Comparison of ENCODE assay signal across 11 cellular contexts in the genomic region with DNA sequence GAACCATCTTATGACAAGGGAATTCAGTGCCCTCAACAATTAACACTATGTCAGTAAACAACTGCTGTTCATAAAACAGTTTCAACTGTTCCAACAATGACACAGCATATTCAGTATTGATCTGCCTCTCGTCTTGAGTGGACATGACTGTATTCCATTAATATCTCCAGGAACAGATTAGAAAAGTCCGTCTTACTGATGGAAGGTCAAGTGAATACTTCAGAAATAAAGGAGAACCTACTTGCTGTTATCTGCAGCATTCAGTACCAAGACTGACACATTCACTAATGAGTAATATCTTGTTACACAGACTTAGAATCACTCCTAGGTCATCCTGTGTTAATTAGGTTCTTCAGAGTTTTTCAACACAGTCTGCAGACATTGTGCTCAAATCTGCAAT. TPM values are rescaled to one million over a fixed set of nuclear protein-coding genes. Genes with fewer than 3 reads are reported as not detected.
A peak's percentile ranks its signal among the peaks of the same experiment; 100 is the strongest.
DNase-seq lines count a peak whose midpoint lies in the region; ATAC-seq and TF ChIP-seq lines count a peak whose summit lies in the region.
"Had no signal": no experiment of that assay in that cellular context is flagged by ENCODE, and none has a peak within 500 bp of the region (broad histone marks: within the 10 kb centered on the region; RNA-seq: fewer than 3 reads in every experiment).

No MANE protein-coding gene starts in this region.

- peak; percentile 76 to 93 for ATAC-seq in activated CD4-positive, CD25-positive, alpha-beta regulatory T cell treated with anti-CD3 and anti-CD28 coated beads, Interleukin-2, amount 50 U/mL, for 24 hours
- peak; percentile 25 to 62 (median 61) for ATAC-seq in psoas muscle

- peak overlapping the region; percentile 86 for H3K27ac ChIP-seq in psoas muscle
- H3K27ac ChIP-seq: esophagus muscularis mucosa had no signal

- 7 to 12% (median 8%) methylated on average over 2 of the region's 2 CpGs for WGBS in psoas muscle, 3 donors

- TF ChIP-seq CTCF in psoas muscle (IDR thresholded peaks at IDR 0.05) = no peak

- intact Hi-C loops in psoas muscle (cut with DNase I) = no loop called here

- no peak overlapping the region for H3K9ac ChIP-seq in endocrine pancreas (ENCODE audit: control insufficient read depth, insufficient read depth, low read length)

- no peak for DNase-seq in activated CD4-positive, CD25-positive, alpha-beta regulatory T cell treated with anti-CD3 and anti-CD28 coated beads, Interleukin-2, amount 50 U/mL, for 72 hours
- peak; percentile 16 for DNase-seq in NCI-H226
- DNase-seq in psoas muscle = no peak
- no peak for DNase-seq in NCI-H526 treated with DMSO at 0.1 percent for 48 hours (lab: John Stamatoyannopoulos, UW)
- no peak for DNase-seq in AG20443 (ENCODE audit: low spot score)
- no peak for DNase-seq in activated effector memory CD4-positive, alpha-beta T cell treated with Interleukin-2 at 50 U/mL for 16 hours
- DNase-seq: activated CD4-positive, CD25-positive, alpha-beta regulatory T cell; stimulated activated CD4-positive, alpha-beta T cell treated with anti-CD3 and anti-CD28 coated beads, Interleukin-12 subunit alpha, Interleukin-12 subunit beta, amount 100 ng/mL, for 4 hours had no signal

- no peaks in the 10 kb centered on the region for H3K36me3 ChIP-seq in endocrine pancreas (ENCODE audit: control insufficient read depth, insufficient read depth, low read length)
- H3K36me3 ChIP-seq in psoas muscle (ENCODE audit: insufficient read depth in 1 of 2, low read depth in 1 of 2) = peaks cover 3 to 8% of the 10 kb centered on the region in 2 donors

- H3K4me1 ChIP-seq in endocrine pancreas (ENCODE audit: control insufficient read depth, insufficient read depth, low read length) (peaks cover 30% of the 10 kb centered on the region), psoas muscle (peaks cover 93% of the 10 kb centered on the region)

- H3K4me3 ChIP-seq in endocrine pancreas (ENCODE audit: control insufficient read depth, insufficient read depth, low read length) = peak overlapping the region; percentile 18
- peak overlapping the region; percentile 49 for H3K4me3 ChIP-seq in psoas muscle
- H3K4me3 ChIP-seq: esophagus muscularis mucosa had no signal

- H3K27me3 ChIP-seq in endocrine pancreas (ENCODE audit: control insufficient read depth, insufficient read depth, low read length) (no peaks in the 10 kb centered on the region), psoas muscle (ENCODE audit: insufficient read depth in 3 of 3, low read length in 2 of 3) (no peaks in the 10 kb centered on the region)
- H3K27me3 ChIP-seq: esophagus muscularis mucosa had no signal

- H3K9me3 ChIP-seq in endocrine pancreas (ENCODE audit: control insufficient read depth, low read length) = no peaks in the 10 kb centered on the region
- H3K9me3 ChIP-seq in psoas muscle = no peaks in the 10 kb centered on the region
- H3K9me3 ChIP-seq: esophagus muscularis mucosa had no signal

RNA-seq across cellular contexts. Expression of gene KBTBD2, which starts 12.1 kb away (rescaled TPM):
- total RNA-seq in psoas muscle = 10 to 100 TPM; 27.7 to 65.6 (median 40.4) TPM
- polyA plus RNA-seq in psoas muscle = 10 to 100 TPM; 25.6 to 69.6 (median 32.4) TPM
